Comparison of ENCODE assay signal across 8 cellular contexts in genomic region chr14:52706724-52707706, GRCh38. TPM values are rescaled to one million over a fixed set of nuclear protein-coding genes. Genes with fewer than 3 reads are reported as not detected.
DNase-seq lines count a peak whose midpoint lies in the region; ATAC-seq lines count a peak whose summit lies in the region.

Gene PSMC6, plus strand, starts transcription at chr14:52707200. Its CDS starts 20 bp downstream, at chr14:52707220.

- peak within 1 kb of the TSS; percentile 96 for H3K27ac Mint-ChIP-seq in memory B cell

- DNase-seq in COLO829 (ENCODE audit: low spot score) (peak; percentile 84), HT-29 (ENCODE audit: low spot score) (peak; percentile 89), memory B cell (ENCODE audit: low spot score in 2 of 2) (peak; percentile 77 to 88)
- peak; percentile 91 for DNase-seq in NK-92 treated with Interleukin-12 subunit alpha and Interleukin-12 subunit beta, amount 100 ng/mL, for 24 hours (lab: John Stamatoyannopoulos, UW)
- peak; percentile 96 for DNase-seq in activated CD8-positive, alpha-beta memory T cell treated with anti-CD3 and anti-CD28 coated beads for 24 hours
- peak; percentile 89 for DNase-seq in effector CD8-positive, alpha-beta T cell (lab: John Stamatoyannopoulos, UW)
- DNase-seq in stimulated activated CD8-positive, alpha-beta memory T cell treated with anti-CD3 and anti-CD28 coated beads, Interleukin-12 subunit alpha, Interleukin-12 subunit beta, amount 100 ng/mL, for 24 hours (ENCODE audit: extremely low read depth) = peak; percentile 94

- H3K36me3 Mint-ChIP-seq in memory B cell = peaks cover 8% of the 10 kb centered on the region

- H3K27me3 Mint-ChIP-seq in memory B cell = no peaks in the 10 kb centered on the region

- H3K4me1 Mint-ChIP-seq in memory B cell = peaks cover 17% of the 10 kb centered on the region

- no peaks in the 10 kb centered on the region for H3K9me3 Mint-ChIP-seq in memory B cell

- ATAC-seq in GM21360 (IDR thresholded peaks at IDR 0.05; ENCODE audit: unreplicated experiment) (peak; percentile 96), memory B cell (ENCODE audit: low read depth) (peak; percentile 97)

- peak within 1 kb of the TSS; percentile 99 for H3K4me3 Mint-ChIP-seq in memory B cell

RNA-seq across cellular contexts. Expression of gene PSMC6, which starts in this region (rescaled TPM):
- 52.1 and 56.2 TPM in 2 replicates for total RNA-seq in HT-29 (2014; rRNA removed; shearing (Covaris generic))

Comparison
In these comparisons a context has a peak if more than half of its experiments do, and no peak if none do; other contexts are left out.
1. Peak in every context shown above with its lines: DNase-seq and ATAC-seq.